Comparison of ENCODE assay signal across 1 cellular context in genomic region chr6:139972116-139972515, GRCh38.
TF ChIP-seq lines count a peak whose summit lies in the region.

No MANE protein-coding gene starts in this region.

TF ChIP-seq in HCT116, 20 proteins besides CTCF, POLR2A, EP300 and RAD21:
- no peak for TF ChIP-seq ZNF274 (IDR thresholded peaks at IDR 0.05; ENCODE audit: low read depth, low read length)
